30 cellular contexts compared by ENCODE assay signal in the genomic region with DNA sequence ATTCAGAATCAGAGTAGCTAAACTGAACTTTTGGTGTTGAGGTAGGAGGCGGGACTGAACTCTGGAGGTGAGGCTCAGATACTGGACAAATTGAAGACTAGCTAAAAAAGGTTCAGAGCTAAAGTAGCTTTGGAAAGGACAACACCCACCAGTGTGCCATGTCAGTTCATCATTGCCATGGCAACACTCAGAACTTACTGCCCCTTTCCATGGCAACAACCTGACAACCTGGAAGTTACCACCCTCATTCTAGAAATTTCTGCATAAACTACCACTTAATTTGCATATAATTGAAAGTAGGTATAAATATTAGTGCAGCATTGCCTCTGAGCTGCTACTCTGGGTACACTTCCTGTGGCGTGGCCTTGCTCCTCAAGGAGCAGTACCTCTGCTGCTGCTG.
"Had no signal": no experiment of that assay in that cellular context is flagged by ENCODE, and none has a peak within 500 bp of the region (broad histone marks: within the 10 kb centered on the region; RNA-seq: fewer than 3 reads in every experiment).

No MANE protein-coding gene starts in this region.

- H3K4me1 ChIP-seq: adrenal gland, breast epithelium, esophagus squamous epithelium, gastroesophageal sphincter had no signal

- H3K9me3 ChIP-seq: adrenal gland, breast epithelium, esophagus squamous epithelium, gastroesophageal sphincter had no signal

- ATAC-seq: activated CD4-positive, alpha-beta T cell treated with anti-CD3 and anti-CD28 coated beads for 36 hours; activated CD8-positive, alpha-beta memory T cell treated with anti-CD3 and anti-CD28 coated beads, Interleukin-2, amount 10 ng/mL, durations not matched to agents 7 days and 5 days; activated CD8-positive, alpha-beta T cell treated with anti-CD3 and anti-CD28 coated beads, Interleukin-2, amount 10 ng/mL, durations not matched to agents 7 days and 5 days; activated naive CD8-positive, alpha-beta T cell treated with anti-CD3 and anti-CD28 coated beads, Interleukin-2, amount 50 U/mL, for 24 hours; effector memory CD8-positive, alpha-beta T cell; gastroesophageal sphincter; heart right ventricle had no signal

- H3K27ac ChIP-seq: adrenal gland, breast epithelium, cardiac muscle cell, esophagus squamous epithelium, gastroesophageal sphincter, heart right ventricle had no signal

- FAIRE-seq: colon had no signal

- H3K36me3 ChIP-seq: adrenal gland, breast epithelium, cardiac muscle cell, esophagus squamous epithelium, gastroesophageal sphincter, heart right ventricle had no signal

- DNase-seq: activated CD4-positive, alpha-beta memory T cell treated with anti-CD3 and anti-CD28 coated beads for 36 hours; activated CD4-positive, alpha-beta T cell treated with anti-CD3 and anti-CD28 coated beads for 36 hours; activated CD4-positive, alpha-beta T cell treated with anti-CD3 and anti-CD28 coated beads, Interleukin-2, amount 10 ng/mL, durations not matched to agents 24 days and 14 days; activated CD4-positive, CD25-positive, alpha-beta regulatory T cell; activated CD4-positive, CD25-positive, alpha-beta regulatory T cell treated with anti-CD3 and anti-CD28 coated beads, Interleukin-2, amount 50 U/mL, for 72 hours; activated CD8-positive, alpha-beta memory T cell treated with anti-CD3 and anti-CD28 coated beads, Interleukin-2, amount 10 ng/mL, durations not matched to agents 7 days and 5 days; activated CD8-positive, alpha-beta memory T cell treated with anti-CD3 and anti-CD28 coated beads, Interleukin-2, amount 50 U/mL, for 4 hours; activated CD8-positive, alpha-beta T cell treated with anti-CD3 and anti-CD28 coated beads, Interleukin-2, amount 10 ng/mL, durations not matched to agents 7 days and 5 days; activated effector memory CD4-positive, alpha-beta T cell treated with anti-CD3 and anti-CD28 coated beads, Interleukin-2, amount 50 U/mL, for 16 hours; activated naive CD4-positive, alpha-beta T cell treated with anti-CD3 and anti-CD28 coated beads for 36 hours; activated naive CD8-positive, alpha-beta T cell treated with anti-CD3 and anti-CD28 coated beads for 36 hours; activated naive CD8-positive, alpha-beta T cell treated with anti-CD3 and anti-CD28 coated beads, Interleukin-2, amount 50 U/mL, for 24 hours; activated T-cell treated with anti-CD3 and anti-CD28 coated beads, Interleukin-2, amount 50 U/mL, for 1 hour; activated T-cell treated with anti-CD3 and anti-CD28 coated beads, Interleukin-2, amount 50 U/mL, for 48 hours; adrenal gland; amygdala; aorta; cortex of kidney; dermis blood vessel endothelial cell; effector CD4-positive, alpha-beta T cell; effector memory CD8-positive, alpha-beta T cell; erythroblast; esophagus squamous epithelium; foreskin melanocyte; heart right ventricle; T-helper 2 cell had no signal

- H3K4me3 ChIP-seq: adrenal gland, breast epithelium, cardiac muscle cell, esophagus squamous epithelium, gastroesophageal sphincter, heart right ventricle had no signal

- H3K27me3 ChIP-seq: adrenal gland, breast epithelium, cardiac muscle cell, esophagus squamous epithelium, heart right ventricle had no signal
